ENCODE assay signal across 1 cellular context in genomic region chr1:211986628-211987254, GRCh38.
A peak's percentile ranks its signal among the peaks of the same experiment; 100 is the strongest.
TF ChIP-seq lines count a peak whose summit lies in the region.

No MANE protein-coding gene starts in this region.

TF ChIP-seq in GM12878, 131 proteins besides CTCF, POLR2A, EP300 and RAD21 (continued from another document):
- no peak for TF ChIP-seq IRF3 (IDR thresholded peaks at IDR 0.05)
- 0 out of 2 replicates have a peak, but pooled peaks have one; percentile 19 for TF ChIP-seq DPF2 (IDR thresholded peaks at IDR 0.05)
- TF ChIP-seq ETV6 (conservative IDR thresholded peaks at IDR 0.05 in 1 of 2, IDR thresholded peaks at IDR 0.05 in 1 of 2; ENCODE audit: borderline replicate concordance in 1 of 2, low read depth in 1 of 2): no peak
- TF ChIP-seq HDAC2 (IDR thresholded peaks at IDR 0.05): no peak
- no peak for TF ChIP-seq ATF2 (IDR thresholded peaks at IDR 0.05; ENCODE audit: low read length)
- no peak for TF ChIP-seq TCF7 (IDR thresholded peaks at IDR 0.05; ENCODE audit: borderline replicate concordance)
- TF ChIP-seq MEF2B (IDR thresholded peaks at IDR 0.05; ENCODE audit: partially characterized antibody, poor library complexity, severe bottlenecking): no peak
